7 cellular contexts compared by ENCODE assay signal in the genomic region with DNA sequence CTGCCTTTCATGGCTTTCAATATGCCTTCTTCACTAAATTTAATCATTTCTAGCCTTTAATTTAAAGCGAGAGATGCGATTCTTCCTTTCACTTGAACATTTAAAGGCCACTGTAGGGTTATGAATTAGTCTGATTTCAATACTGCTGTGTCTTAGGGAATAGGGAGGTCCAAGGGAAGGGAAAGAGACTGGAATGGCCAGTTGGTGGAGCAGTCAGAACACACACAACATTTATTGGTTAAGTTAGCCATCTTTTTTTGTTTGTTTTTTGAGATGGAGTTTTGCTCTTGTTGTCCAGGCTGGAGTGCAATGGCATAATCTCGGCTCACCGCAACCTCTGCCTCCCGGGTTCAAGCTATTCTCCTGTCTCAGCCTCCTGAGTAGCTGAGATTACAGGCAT.
DNase-seq lines count a peak whose midpoint lies in the region; ATAC-seq and TF ChIP-seq lines count a peak whose summit lies in the region.
"Not testable (repeated sequence)": the region's sequence is repeated elsewhere in the genome, so short reads cannot be mapped to it uniquely, and the experiment has no call there.

No MANE protein-coding gene starts in this region.

- not testable (repeated sequence) for H3K56ac ChIP-seq in IMR-90 (ENCODE audit: extremely low read depth, insufficient read depth, low read length)

- TF ChIP-seq POLR2A in IMR-90 (IDR thresholded peaks at IDR 0.05; ENCODE audit: low read depth, low read length), result not testable (repeated sequence)

- H2BK120ac ChIP-seq in IMR-90 (ENCODE audit: low read depth, low read length); trophoblast cell (ENCODE audit: insufficient read depth, low read length, poor library complexity): not testable (repeated sequence)

- not testable (repeated sequence) for H4K20me1 ChIP-seq in IMR-90 (ENCODE audit: insufficient read depth, low read length); mammary epithelial cell (ENCODE audit: insufficient read depth, low read length); hepatocyte (ENCODE audit: insufficient read depth, poor library complexity, severe bottlenecking)

- H2AFZ ChIP-seq in IMR-90 (replicated peaks; ENCODE audit: low read length, poor library complexity); mammary epithelial cell (ENCODE audit: low read depth, low read length); hepatocyte: not testable (repeated sequence)
- H2AFZ ChIP-seq in trophoblast cell (ENCODE audit: insufficient read depth, low read length, poor library complexity), result peak overlapping the region; percentile 83

- H3K4ac ChIP-seq in IMR-90 (ENCODE audit: low read depth, low read length); trophoblast cell (ENCODE audit: low read depth, low read length): not testable (repeated sequence)

- DNase-seq in EH (ENCODE audit: low read depth), result peak; percentile 62
- DNase-seq in IMR-90, result peak; percentile 14
- DNase-seq in SK-MEL-5 (ENCODE audit: low read depth, low spot score), result peak; percentile 19
- peak; percentile 1 for DNase-seq in mammary epithelial cell
- peak; percentile 56 for DNase-seq in fibroblast of mammary gland (ENCODE audit: low read depth)
- DNase-seq in hepatocyte (ENCODE audit: low spot score), result not testable (repeated sequence)
- DNase-seq in trophoblast cell, result peak in 1 of 2 donors; percentile 12

- not testable (repeated sequence) for TF ChIP-seq RAD21 in IMR-90 (IDR thresholded peaks at IDR 0.05; ENCODE audit: low read length)

- H3K23ac ChIP-seq in IMR-90 (ENCODE audit: low read depth, low read length); trophoblast cell (ENCODE audit: low read length): not testable (repeated sequence)

- CTCF ChIA-PET in IMR-90 (lab: Yijun Ruan, JAX); mammary epithelial cell (lab: Charles Lee; ENCODE audit: low non-redundant PET): not testable (repeated sequence)

- not testable (repeated sequence) for H3K36me3 ChIP-seq in IMR-90 (ENCODE audit: control insufficient read depth, insufficient read depth, low read length); mammary epithelial cell (ENCODE audit: insufficient read depth, low read length); hepatocyte (replicated peaks; ENCODE audit: insufficient read depth, low read depth); trophoblast cell (ENCODE audit: control insufficient read depth in 1 of 2, insufficient read depth in 2 of 2, low read length in 2 of 2)

- in situ Hi-C loops in IMR-90 (cut with MboI; ENCODE audit: low sequenced_read_pairs); SK-MEL-5 (cut with HindIII; ENCODE audit: low pct_unique_long_range_greater_than_20kb, low sequenced_read_pairs); mammary epithelial cell (cut with MboI; ENCODE audit: low sequenced_read_pairs in 2 of 2): not testable (repeated sequence)

- dilution Hi-C loops in IMR-90 (cut with HindIII; ENCODE audit: low sequenced_read_pairs, unreplicated experiment); mammary epithelial cell (cut with HindIII; ENCODE audit: low sequenced_read_pairs): not testable (repeated sequence)

- not testable (repeated sequence) for H3K9me2 ChIP-seq in hepatocyte (replicated peaks; ENCODE audit: insufficient read depth)

- not testable (repeated sequence) for H3K27me3 ChIP-seq in IMR-90 (ENCODE audit: control insufficient read depth, insufficient read depth, low read length); mammary epithelial cell (ENCODE audit: insufficient read depth, low read length); hepatocyte; trophoblast cell (ENCODE audit: insufficient read depth, low read length)

- H4K91ac ChIP-seq in IMR-90 (ENCODE audit: insufficient read depth, low read depth, low read length), result not testable (repeated sequence)
- peak overlapping the region; percentile 24 for H4K91ac ChIP-seq in trophoblast cell (ENCODE audit: low read depth, low read length)

- peak overlapping the region; percentile 54 for H4K12ac ChIP-seq in trophoblast cell (ENCODE audit: low read depth, low read length)

- not testable (repeated sequence) for H3K9me1 ChIP-seq in IMR-90 (ENCODE audit: insufficient read depth, low read length)

- POLR2A ChIA-PET in IMR-90 (lab: Charles Lee; ENCODE audit: unreplicated experiment), result not testable (repeated sequence)

- no CpG with 5 or more reads among the region's 5 CpGs for WGBS in IMR-90 (ENCODE audit: extremely low coverage in 2 of 2, insufficient read length in 1 of 2), 2 experiments
- 77% methylated on average over 5 of the region's 5 CpGs for WGBS in mammary epithelial cell (ENCODE audit: low coverage, missing lambda C conversion rate)
- 95% methylated on average over 5 of the region's 5 CpGs for WGBS in hepatocyte (ENCODE audit: low lambda C conversion rate, missing lambda C conversion rate)
- WGBS in trophoblast cell (ENCODE audit: extremely low coverage, insufficient coverage, insufficient read length), result no CpG with 5 or more reads among the region's 5 CpGs

- not testable (repeated sequence) for H2BK15ac ChIP-seq in IMR-90 (ENCODE audit: low read depth, low read length)

- H2BK5ac ChIP-seq in IMR-90 (ENCODE audit: low read depth, low read length, poor library complexity, severe bottlenecking); trophoblast cell (ENCODE audit: low read depth, low read length, poor library complexity): not testable (repeated sequence)

- H3K9me3 ChIP-seq in IMR-90 (ENCODE audit: control insufficient read depth, insufficient read depth, low read length); mammary epithelial cell (replicated peaks; ENCODE audit: insufficient read depth, low read length); hepatocyte (ENCODE audit: low read depth); trophoblast cell (ENCODE audit: insufficient read depth, low read depth, low read length): not testable (repeated sequence)

- H4K8ac ChIP-seq in IMR-90 (ENCODE audit: low read depth in 2 of 2, low read length in 2 of 2), result not testable (repeated sequence)
- peak overlapping the region; percentile 73 for H4K8ac ChIP-seq in trophoblast cell (ENCODE audit: low read depth, low read length)

- BruUV-seq in IMR-90 (replicated peaks; lab: Mats Ljungman, UMichigan); mammary epithelial cell (replicated peaks; lab: Mats Ljungman, UMichigan): not testable (repeated sequence)

- H2BK20ac ChIP-seq in IMR-90 (ENCODE audit: low read depth, low read length), result not testable (repeated sequence)

- H3K9ac ChIP-seq in IMR-90 (ENCODE audit: low read depth, low read length); mammary epithelial cell (ENCODE audit: insufficient read depth, low read length); trophoblast cell (ENCODE audit: low read length): not testable (repeated sequence)

- not testable (repeated sequence) for H2AK9ac ChIP-seq in IMR-90 (replicated peaks; ENCODE audit: low read depth, low read length, poor library complexity)

- not testable (repeated sequence) for ATAC-seq in IMR-90 (ENCODE audit: low read depth)

- not testable (repeated sequence) for H2BK12ac ChIP-seq in trophoblast cell (ENCODE audit: low read length)

- not testable (repeated sequence) for H4K5ac ChIP-seq in IMR-90 (ENCODE audit: low read depth, low read length)

- not testable (repeated sequence) for H3K4me1 ChIP-seq in IMR-90 (ENCODE audit: control insufficient read depth, insufficient read depth, low read length); mammary epithelial cell (ENCODE audit: insufficient read depth, low read length); hepatocyte (ENCODE audit: insufficient read depth); trophoblast cell (ENCODE audit: control insufficient read depth in 1 of 2, insufficient read depth in 2 of 2, low read length in 2 of 2)

- TF ChIP-seq CTCF in IMR-90 (conservative IDR thresholded peaks at IDR 0.05; ENCODE audit: low read depth, low read length), result not testable (repeated sequence)
- peak; percentile 13 to 34 for TF ChIP-seq CTCF in mammary epithelial cell (conservative IDR thresholded peaks at IDR 0.05 in 1 of 2, IDR thresholded peaks at IDR 0.05 in 1 of 2; ENCODE audit: extremely low read depth in 1 of 2, insufficient read depth in 1 of 2, low read depth in 1 of 2, low read length in 2 of 2)
- peak; percentile 37 for TF ChIP-seq CTCF in fibroblast of mammary gland (conservative IDR thresholded peaks at IDR 0.05; ENCODE audit: control insufficient read depth, insufficient read depth, low read depth, low read length)
- TF ChIP-seq CTCF in hepatocyte (IDR thresholded peaks at IDR 0.05; ENCODE audit: poor library complexity), result peak; percentile 29

- H3K79me2 ChIP-seq in mammary epithelial cell (ENCODE audit: insufficient read depth, low read length); hepatocyte; trophoblast cell (ENCODE audit: control insufficient read depth, insufficient read depth, low read length, poor library complexity): not testable (repeated sequence)

- H3K4me3 ChIP-seq in IMR-90 (ENCODE audit: insufficient read depth, low read depth, low read length); mammary epithelial cell (replicated peaks in 1 of 3; ENCODE audit: insufficient read depth in 1 of 3, low read depth in 2 of 3, low read length in 3 of 3); fibroblast of mammary gland (ENCODE audit: control insufficient read depth, low read depth, low read length); hepatocyte; trophoblast cell (ENCODE audit: low read depth, low read length): not testable (repeated sequence)

- intact Hi-C loops in IMR-90 (cut with micrococcal nuclease), result not testable (repeated sequence)
- intact Hi-C loops in mammary epithelial cell (cut with micrococcal nuclease), result loop anchor here (10.0 kb wide), 1 partner anchor 550 kb away; no protein-coding TSS in a partner anchor

- not testable (repeated sequence) for H3K79me1 ChIP-seq in IMR-90 (ENCODE audit: low read depth in 1 of 2, low read length in 2 of 2); trophoblast cell (ENCODE audit: low read length)

- not testable (repeated sequence) for H3K18ac ChIP-seq in IMR-90 (ENCODE audit: low read depth, low read length); trophoblast cell (ENCODE audit: low read length)

- not testable (repeated sequence) for H3K4me2 ChIP-seq in IMR-90 (ENCODE audit: low read depth, low read length); mammary epithelial cell (ENCODE audit: insufficient read depth, low read depth, low read length); hepatocyte; trophoblast cell (ENCODE audit: low read length)

- H3K27ac ChIP-seq in IMR-90 (ENCODE audit: insufficient read depth, low read length); mammary epithelial cell (ENCODE audit: insufficient read depth, low read depth, low read length); hepatocyte; trophoblast cell (ENCODE audit: low read depth, low read length): not testable (repeated sequence)

- not testable (repeated sequence) for H2AK5ac ChIP-seq in IMR-90 (ENCODE audit: low read depth, low read length); trophoblast cell (ENCODE audit: low read length)

- H3K14ac ChIP-seq in IMR-90 (replicated peaks; ENCODE audit: low read depth, low read length); trophoblast cell (ENCODE audit: low read length): not testable (repeated sequence)
